ENCODE assay signal across 8 cellular contexts in genomic region chr17:41691031-41691777, GRCh38. TPM values are rescaled to one million over a fixed set of nuclear protein-coding genes. Genes with fewer than 3 reads are reported as not detected.
DNase-seq lines count a peak whose midpoint lies in the region; ATAC-seq and TF ChIP-seq lines count a peak whose summit lies in the region.

No MANE protein-coding gene starts in this region.

- H3K36me3 ChIP-seq in spleen: peaks cover 6 to 64% (median 62%) of the 10 kb centered on the region in 6 donors

- no peaks in the 10 kb centered on the region for H3K27me3 ChIP-seq in spleen (replicated peaks in 1 of 7)

- no peaks in the 10 kb centered on the region for H3K9me3 ChIP-seq in spleen

- H3K4me3 ChIP-seq in spleen: peak overlapping the region in 6 of 8 donors; percentile 79 to 96 (median 91)

- WGBS in spleen, 5 donors: 79 to 91% (median 81%) methylated on average over 10 of the region's 10 CpGs

- ATAC-seq in activated B cell treated with CpG ODN at 0.5 μM for 24 hours (ENCODE audit: low read depth): no peak
- no peak for ATAC-seq in HG03432 (IDR thresholded peaks at IDR 0.05; ENCODE audit: unreplicated experiment)
- no peak for ATAC-seq in GM18517 (IDR thresholded peaks at IDR 0.05; ENCODE audit: unreplicated experiment)
- no peak for ATAC-seq in GM21786 (IDR thresholded peaks at IDR 0.05; ENCODE audit: unreplicated experiment)

- peak; percentile 20 for DNase-seq in activated CD4-positive, alpha-beta T cell treated with anti-CD3 and anti-CD28 coated beads, Interleukin-2, amount 50 U/mL, for 1 hour
- DNase-seq in activated CD4-positive, alpha-beta T cell treated with anti-CD3 and anti-CD28 coated beads for 48 hours: no peak
- DNase-seq in activated B cell treated with CpG ODN at 0.5 μM for 24 hours: no peak
- DNase-seq in erythroblast (lab: John Stamatoyannopoulos, UW): peak; percentile 37 to 44
- no peak for DNase-seq in spleen

- intact Hi-C loops in activated B cell treated with CpG ODN at 0.5 μM for 24 hours (cut with micrococcal nuclease): no loop called here
- intact Hi-C loops in spleen (cut with DNase I; ENCODE audit: low total_unique reads): no loop called here

- no peaks in the 10 kb centered on the region for H3K9me3 Mint-ChIP-seq in activated B cell treated with CpG ODN at 0.5 μM for 24 hours

- peaks cover 33 to 68% (median 53%) of the 10 kb centered on the region in 6 donors for H3K4me1 ChIP-seq in spleen

- H3K36me3 Mint-ChIP-seq in activated B cell treated with CpG ODN at 0.5 μM for 24 hours (ENCODE audit: low read depth): peaks cover 65% of the 10 kb centered on the region

- TF ChIP-seq CTCF in activated B cell treated with CpG ODN at 0.5 μM for 24 hours (IDR thresholded peaks at IDR 0.05) (no peak), spleen (IDR thresholded peaks at IDR 0.05 in 8 of 11, conservative IDR thresholded peaks at IDR 0.05 in 3 of 11) (no peak)

- POLR2A ChIA-PET in activated B cell treated with CpG ODN at 0.5 μM for 24 hours (lab: Charles Lee): interaction anchor here (0.6 to 9.6 kb wide), 6 partner anchors 12 to 242 kb away, joined by 3 to 421 read pairs (median 20); no protein-coding TSS in a partner anchor

- no peaks in the 10 kb centered on the region for H3K27me3 Mint-ChIP-seq in activated B cell treated with CpG ODN at 0.5 μM for 24 hours

- TF ChIP-seq POLR2A in erythroblast (IDR thresholded peaks at IDR 0.05; ENCODE audit: low read length) (peak; percentile 9), spleen (IDR thresholded peaks at IDR 0.05) (no peak)

- peak overlapping the region; percentile 95 for H3K4me3 Mint-ChIP-seq in activated B cell treated with CpG ODN at 0.5 μM for 24 hours

- H3K4me1 Mint-ChIP-seq in activated B cell treated with CpG ODN at 0.5 μM for 24 hours: peaks cover 48% of the 10 kb centered on the region

- peak overlapping the region; percentile 51 for H3K27ac Mint-ChIP-seq in activated B cell treated with CpG ODN at 0.5 μM for 24 hours

- H3K27ac ChIP-seq in spleen: peak overlapping the region in 4 of 8 donors; percentile 100

- CTCF ChIA-PET in activated B cell treated with CpG ODN at 0.5 μM for 24 hours (lab: Charles Lee): interaction anchor here (0.7 to 5.5 kb wide), 5 partner anchors 13 to 43 kb away, joined by 3 to 72 read pairs (median 32); no protein-coding TSS in a partner anchor

RNA-seq across cellular contexts. Expression of gene EIF1, which starts 2.5 kb away (rescaled TPM):
- total RNA-seq in activated B cell treated with CpG ODN at 0.5 μM for 24 hours (843 and 900 TPM in 2 replicates), spleen (100 to 1,000 TPM; 313 to 897 (median 665) TPM)
- polyA plus RNA-seq in spleen: 100 to 1,000 TPM; 560 to 722 (median 560) TPM

RNA-seq across cellular contexts. Expression of gene GAST, which starts 20.9 kb away (rescaled TPM):
- total RNA-seq in activated B cell treated with CpG ODN at 0.5 μM for 24 hours (not detected in 2 replicates), spleen (not detected)
- polyA plus RNA-seq in spleen: not detected

RNA-seq across cellular contexts. Expression of gene HAP1, which starts 43.2 kb away (rescaled TPM):
- 0.10 and 0.11 TPM in 2 replicates for total RNA-seq in activated B cell treated with CpG ODN at 0.5 μM for 24 hours
- 1 to 10 TPM in 5 of 7 donors, under 1 TPM in 2; 0.83 to 8.4 (median 1.7) TPM for total RNA-seq in spleen
- polyA plus RNA-seq in spleen: under 1 TPM; 0.33 to 0.58 (median 0.54) TPM

Comparison
In these comparisons a context has a peak if more than half of its experiments do, and no peak if none do; other contexts are left out.
1. DNase-seq: peak in activated CD4-positive, alpha-beta T cell treated with anti-CD3 and anti-CD28 coated beads, Interleukin-2, amount 50 U/mL, for 1 hour (single experiment) and erythroblast (2 of 2); none in activated CD4-positive, alpha-beta T cell treated with anti-CD3 and anti-CD28 coated beads for 48 hours (single experiment), activated B cell treated with CpG ODN at 0.5 μM for 24 hours (single experiment) and spleen (single experiment).